1 cellular context compared by ENCODE assay signal in the genomic region with DNA sequence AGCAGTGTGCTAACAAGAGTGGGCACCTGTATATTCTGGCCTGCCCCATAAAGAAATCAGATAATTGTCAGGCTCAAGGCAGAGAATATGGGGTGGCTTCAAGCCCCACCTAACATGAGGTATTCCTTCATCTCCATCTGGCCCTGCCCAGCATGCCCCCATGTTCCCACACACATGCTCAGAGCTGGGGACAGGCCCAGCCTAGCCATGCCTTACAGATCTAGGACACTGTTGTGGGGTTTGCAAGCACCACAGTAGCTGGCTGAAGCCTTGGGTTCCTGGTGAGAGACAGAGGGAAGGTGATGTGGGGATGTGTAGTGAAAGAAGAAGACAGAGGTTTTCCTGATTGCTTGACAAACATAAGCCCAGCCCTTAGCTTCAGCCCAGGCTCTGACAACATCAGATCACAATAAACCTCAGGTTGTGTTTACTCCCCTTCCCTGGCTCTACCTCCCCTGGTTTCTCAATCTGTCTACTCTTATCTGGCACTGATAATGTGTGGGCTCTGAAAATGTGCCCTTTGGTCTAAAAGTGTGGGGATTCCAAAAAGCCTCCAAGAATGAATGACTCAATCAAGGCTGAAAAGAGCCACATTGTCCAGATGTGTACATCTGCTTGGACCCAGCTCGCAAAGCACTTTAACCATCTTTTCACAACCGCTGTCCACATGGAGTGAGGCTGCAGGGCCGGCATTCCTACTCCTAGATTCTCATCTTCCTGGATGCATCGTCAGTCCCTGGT.
TF ChIP-seq lines count a peak whose summit lies in the region.

No MANE protein-coding gene starts in this region.

TF ChIP-seq in HepG2, 621 proteins besides CTCF, POLR2A, EP300 and RAD21 (continued from another document and continues in another):
- TF ChIP-seq REST (IDR thresholded peaks at IDR 0.05; ENCODE audit: borderline replicate concordance in 1 of 2, low read depth in 1 of 2, low read length in 2 of 2) (no peak), RORA (CRISPR knock-in tag; IDR thresholded peaks at IDR 0.05) (no peak), MIER2 (CRISPR knock-in tag; IDR thresholded peaks at IDR 0.05) (no peak), FOSL2 (CRISPR knock-in tag; IDR thresholded peaks at IDR 0.05) (peak; percentile 86), ASH2L (IDR thresholded peaks at IDR 0.05; ENCODE audit: insufficient read length, low read depth, low read length) (no peak), ZNF839 (CRISPR knock-in tag; IDR thresholded peaks at IDR 0.05; ENCODE audit: borderline replicate concordance) (no peak), ZNF720 (CRISPR knock-in tag; IDR thresholded peaks at IDR 0.05) (no peak), ZNF276 (CRISPR knock-in tag; IDR thresholded peaks at IDR 0.05; ENCODE audit: low read depth) (no peak), SYNCRIP (IDR thresholded peaks at IDR 0.05; ENCODE audit: insufficient read depth, low read depth, low read length) (no peak), ZNF263 (CRISPR knock-in tag; IDR thresholded peaks at IDR 0.05) (no peak), GZF1 (CRISPR knock-in tag; IDR thresholded peaks at IDR 0.05) (no peak), SRY (CRISPR knock-in tag; IDR thresholded peaks at IDR 0.05) (no peak), MBNL3 (CRISPR knock-in tag; conservative IDR thresholded peaks at IDR 0.05) (no peak), ZFP37 (CRISPR knock-in tag; IDR thresholded peaks at IDR 0.05; ENCODE audit: borderline replicate concordance) (no peak), HNRNPH1 (optimal IDR thresholded peaks at IDR 0.05; ENCODE audit: low read depth, low read length) (no peak), AFF4 (CRISPR knock-in tag; IDR thresholded peaks at IDR 0.05) (no peak), ZNF770 (CRISPR knock-in tag; IDR thresholded peaks at IDR 0.05) (no peak), MTF1 (CRISPR knock-in tag; IDR thresholded peaks at IDR 0.05) (no peak), ZNF33B (CRISPR knock-in tag; IDR thresholded peaks at IDR 0.05) (no peak), ZNF790 (CRISPR knock-in tag; IDR thresholded peaks at IDR 0.05; ENCODE audit: borderline replicate concordance) (no peak), KLF9 (CRISPR knock-in tag; IDR thresholded peaks at IDR 0.05; ENCODE audit: low read depth) (no peak), ZNF367 (CRISPR knock-in tag; IDR thresholded peaks at IDR 0.05; ENCODE audit: borderline replicate concordance) (no peak), XBP1 (CRISPR knock-in tag; IDR thresholded peaks at IDR 0.05) (no peak), ZNF484 (CRISPR knock-in tag; IDR thresholded peaks at IDR 0.05; ENCODE audit: borderline replicate concordance, low read depth) (no peak), SAFB2 (CRISPR knock-in tag; IDR thresholded peaks at IDR 0.05; ENCODE audit: borderline replicate concordance, low read depth) (no peak), ETV6 (CRISPR knock-in tag; conservative IDR thresholded peaks at IDR 0.05) (no peak), RCOR2 (CRISPR knock-in tag; IDR thresholded peaks at IDR 0.05) (peak; percentile 71; the same call in 1 of the 2 replicates), ZBTB42 (CRISPR knock-in tag; IDR thresholded peaks at IDR 0.05) (peak; percentile 98), ZNF430 (CRISPR knock-in tag; IDR thresholded peaks at IDR 0.05) (no peak), MAFG (CRISPR knock-in tag; IDR thresholded peaks at IDR 0.05) (no peak), TSC22D2 (CRISPR knock-in tag; IDR thresholded peaks at IDR 0.05; ENCODE audit: borderline replicate concordance) (no peak), BCL6 (CRISPR knock-in tag; IDR thresholded peaks at IDR 0.05) (peak; percentile 86)
- TF ChIP-seq, protein P1, sequence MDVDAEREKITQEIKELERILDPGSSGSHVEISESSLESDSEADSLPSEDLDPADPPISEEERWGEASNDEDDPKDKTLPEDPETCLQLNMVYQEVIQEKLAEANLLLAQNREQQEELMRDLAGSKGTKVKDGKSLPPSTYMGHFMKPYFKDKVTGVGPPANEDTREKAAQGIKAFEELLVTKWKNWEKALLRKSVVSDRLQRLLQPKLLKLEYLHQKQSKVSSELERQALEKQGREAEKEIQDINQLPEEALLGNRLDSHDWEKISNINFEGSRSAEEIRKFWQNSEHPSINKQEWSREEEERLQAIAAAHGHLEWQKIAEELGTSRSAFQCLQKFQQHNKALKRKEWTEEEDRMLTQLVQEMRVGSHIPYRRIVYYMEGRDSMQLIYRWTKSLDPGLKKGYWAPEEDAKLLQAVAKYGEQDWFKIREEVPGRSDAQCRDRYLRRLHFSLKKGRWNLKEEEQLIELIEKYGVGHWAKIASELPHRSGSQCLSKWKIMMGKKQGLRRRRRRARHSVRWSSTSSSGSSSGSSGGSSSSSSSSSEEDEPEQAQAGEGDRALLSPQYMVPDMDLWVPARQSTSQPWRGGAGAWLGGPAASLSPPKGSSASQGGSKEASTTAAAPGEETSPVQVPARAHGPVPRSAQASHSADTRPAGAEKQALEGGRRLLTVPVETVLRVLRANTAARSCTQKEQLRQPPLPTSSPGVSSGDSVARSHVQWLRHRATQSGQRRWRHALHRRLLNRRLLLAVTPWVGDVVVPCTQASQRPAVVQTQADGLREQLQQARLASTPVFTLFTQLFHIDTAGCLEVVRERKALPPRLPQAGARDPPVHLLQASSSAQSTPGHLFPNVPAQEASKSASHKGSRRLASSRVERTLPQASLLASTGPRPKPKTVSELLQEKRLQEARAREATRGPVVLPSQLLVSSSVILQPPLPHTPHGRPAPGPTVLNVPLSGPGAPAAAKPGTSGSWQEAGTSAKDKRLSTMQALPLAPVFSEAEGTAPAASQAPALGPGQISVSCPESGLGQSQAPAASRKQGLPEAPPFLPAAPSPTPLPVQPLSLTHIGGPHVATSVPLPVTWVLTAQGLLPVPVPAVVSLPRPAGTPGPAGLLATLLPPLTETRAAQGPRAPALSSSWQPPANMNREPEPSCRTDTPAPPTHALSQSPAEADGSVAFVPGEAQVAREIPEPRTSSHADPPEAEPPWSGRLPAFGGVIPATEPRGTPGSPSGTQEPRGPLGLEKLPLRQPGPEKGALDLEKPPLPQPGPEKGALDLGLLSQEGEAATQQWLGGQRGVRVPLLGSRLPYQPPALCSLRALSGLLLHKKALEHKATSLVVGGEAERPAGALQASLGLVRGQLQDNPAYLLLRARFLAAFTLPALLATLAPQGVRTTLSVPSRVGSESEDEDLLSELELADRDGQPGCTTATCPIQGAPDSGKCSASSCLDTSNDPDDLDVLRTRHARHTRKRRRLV (CRISPR knock-in tag; IDR thresholded peaks at IDR 0.05), result no peak
- TF ChIP-seq, protein P2, sequence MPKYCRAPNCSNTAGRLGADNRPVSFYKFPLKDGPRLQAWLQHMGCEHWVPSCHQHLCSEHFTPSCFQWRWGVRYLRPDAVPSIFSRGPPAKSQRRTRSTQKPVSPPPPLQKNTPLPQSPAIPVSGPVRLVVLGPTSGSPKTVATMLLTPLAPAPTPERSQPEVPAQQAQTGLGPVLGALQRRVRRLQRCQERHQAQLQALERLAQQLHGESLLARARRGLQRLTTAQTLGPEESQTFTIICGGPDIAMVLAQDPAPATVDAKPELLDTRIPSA (CRISPR knock-in tag; IDR thresholded peaks at IDR 0.05; ENCODE audit: borderline replicate concordance), result no peak
- TF ChIP-seq, protein P3, sequence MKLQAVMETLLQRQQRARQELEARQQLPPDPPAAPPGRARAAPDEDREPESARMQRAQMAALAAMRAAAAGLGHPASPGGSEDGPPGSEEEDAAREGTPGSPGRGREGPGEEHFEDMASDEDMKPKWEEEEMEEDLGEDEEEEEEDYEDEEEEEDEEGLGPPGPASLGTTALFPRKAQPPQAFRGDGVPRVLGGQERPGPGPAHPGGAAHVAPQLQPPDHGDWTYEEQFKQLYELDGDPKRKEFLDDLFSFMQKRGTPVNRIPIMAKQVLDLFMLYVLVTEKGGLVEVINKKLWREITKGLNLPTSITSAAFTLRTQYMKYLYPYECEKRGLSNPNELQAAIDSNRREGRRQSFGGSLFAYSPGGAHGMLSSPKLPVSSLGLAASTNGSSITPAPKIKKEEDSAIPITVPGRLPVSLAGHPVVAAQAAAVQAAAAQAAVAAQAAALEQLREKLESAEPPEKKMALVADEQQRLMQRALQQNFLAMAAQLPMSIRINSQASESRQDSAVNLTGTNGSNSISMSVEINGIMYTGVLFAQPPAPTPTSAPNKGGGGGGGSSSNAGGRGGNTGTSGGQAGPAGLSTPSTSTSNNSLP (IDR thresholded peaks at IDR 0.05; ENCODE audit: low read depth, low read length), result no peak
- TF ChIP-seq, protein P4, sequence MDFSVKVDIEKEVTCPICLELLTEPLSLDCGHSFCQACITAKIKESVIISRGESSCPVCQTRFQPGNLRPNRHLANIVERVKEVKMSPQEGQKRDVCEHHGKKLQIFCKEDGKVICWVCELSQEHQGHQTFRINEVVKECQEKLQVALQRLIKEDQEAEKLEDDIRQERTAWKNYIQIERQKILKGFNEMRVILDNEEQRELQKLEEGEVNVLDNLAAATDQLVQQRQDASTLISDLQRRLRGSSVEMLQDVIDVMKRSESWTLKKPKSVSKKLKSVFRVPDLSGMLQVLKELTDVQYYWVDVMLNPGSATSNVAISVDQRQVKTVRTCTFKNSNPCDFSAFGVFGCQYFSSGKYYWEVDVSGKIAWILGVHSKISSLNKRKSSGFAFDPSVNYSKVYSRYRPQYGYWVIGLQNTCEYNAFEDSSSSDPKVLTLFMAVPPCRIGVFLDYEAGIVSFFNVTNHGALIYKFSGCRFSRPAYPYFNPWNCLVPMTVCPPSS (IDR thresholded peaks at IDR 0.05), result no peak
